In genomic region chr6:43076928-43077809, GRCh38 we compare ENCODE assay signal across 9 cellular contexts. TPM values are rescaled to one million over a fixed set of nuclear protein-coding genes. Genes with fewer than 3 reads are reported as not detected.
DNase-seq lines count a peak whose midpoint lies in the region; ATAC-seq lines count a peak whose summit lies in the region.
"Had no signal": no experiment of that assay in that cellular context is flagged by ENCODE, and none has a peak within 500 bp of the region (broad histone marks: within the 10 kb centered on the region; RNA-seq: fewer than 3 reads in every experiment).

No MANE protein-coding gene starts in this region.

- H3K36me3 Mint-ChIP-seq in CD4-positive, alpha-beta memory T cell = peaks cover 16 to 21% of the 10 kb centered on the region in 2 donors

- peaks cover 10% of the 10 kb centered on the region for H3K4me1 ChIP-seq in CD4-positive, alpha-beta memory T cell (ENCODE audit: insufficient read depth, low read length)

- no peaks in the 10 kb centered on the region for H3K9me3 Mint-ChIP-seq in CD4-positive, alpha-beta memory T cell

- intact Hi-C loops in CD4-positive, alpha-beta memory T cell (cut with micrococcal nuclease) = no loop called here

- H3K27me3 ChIP-seq in CD4-positive, alpha-beta memory T cell (ENCODE audit: insufficient read depth, low read length) = peaks cover 19% of the 10 kb centered on the region

- H3K4me3 Mint-ChIP-seq in CD4-positive, alpha-beta memory T cell = peak overlapping the region; percentile 34 to 69 (median 52)

- no peak for DNase-seq in CD4-positive, alpha-beta memory T cell
- peak; percentile 53 for DNase-seq in LHCN-M2 (ENCODE audit: low read depth)
- DNase-seq in amniotic epithelial cell (ENCODE audit: low read depth) = peak; percentile 35
- DNase-seq in iPS-NIHi7 (ENCODE audit: extremely low spot score) = peak; percentile 38
- DNase-seq in stimulated activated naive CD8-positive, alpha-beta T cell treated with anti-CD3 and anti-CD28 coated beads, Interleukin-15, Interleukin-2, amounts not matched to agents 100 U/mL and 50 U/mL, for 24 hours = peak; percentile 11
- DNase-seq in pons (ENCODE audit: low spot score) = no peak
- no peak for DNase-seq in amniotic stem cell (lab: John Stamatoyannopoulos, UW)

- ATAC-seq in stimulated activated naive CD8-positive, alpha-beta T cell treated with anti-CD3 and anti-CD28 coated beads, Interleukin-15, Interleukin-2, amounts not matched to agents 100 U/mL and 50 U/mL, for 24 hours = no peak
- ATAC-seq in HG02938 (IDR thresholded peaks at IDR 0.05; ENCODE audit: unreplicated experiment) = no peak

- H3K4me1 Mint-ChIP-seq in CD4-positive, alpha-beta memory T cell = peaks cover 0 to 10% (median 4%) of the 10 kb centered on the region in 4 donors

- peaks cover 8 to 17% of the 10 kb centered on the region in 2 donors for H3K27me3 Mint-ChIP-seq in CD4-positive, alpha-beta memory T cell

- CTCF ChIA-PET in CD4-positive, alpha-beta memory T cell (lab: Charles Lee; ENCODE audit: partially characterized antibody) = interaction anchor here (1.0 kb wide), 1 partner anchor 10 kb away, joined by 6 read pairs; no protein-coding TSS in a partner anchor

- peak overlapping the region in 1 of 2 donors; percentile 35 for H3K4me3 ChIP-seq in CD4-positive, alpha-beta memory T cell (ENCODE audit: low read length in 2 of 2)

- no peaks in the 10 kb centered on the region for H3K36me3 ChIP-seq in CD4-positive, alpha-beta memory T cell (ENCODE audit: insufficient read depth, low read length)

- POLR2A ChIA-PET in CD4-positive, alpha-beta memory T cell (lab: Charles Lee; ENCODE audit: partially characterized antibody) = interaction anchor here (1.4 kb wide), 1 partner anchor 18 kb away, joined by 5 read pairs; the partner anchor contains the start of genes KLC4 and MRPL2

- H3K27ac Mint-ChIP-seq in CD4-positive, alpha-beta memory T cell = no peak overlapping the region

- no peak overlapping the region for H3K27ac ChIP-seq in CD4-positive, alpha-beta memory T cell (ENCODE audit: low read depth, low read length)
- H3K27ac ChIP-seq: KMS-11 had no signal

- no peaks in the 10 kb centered on the region for H3K9me3 ChIP-seq in CD4-positive, alpha-beta memory T cell (ENCODE audit: control insufficient read depth in 1 of 2, low read length in 2 of 2)

RNA-seq across cellular contexts. Expression of gene PTK7, which starts 1.1 kb away (rescaled TPM):
- under 1 TPM; 0.26 to 0.42 TPM for total RNA-seq in CD4-positive, alpha-beta memory T cell
- polyA plus RNA-seq in CD4-positive, alpha-beta memory T cell = under 1 TPM in 1 of 2 donors, not detected in 1; 0.08 TPM
- 52.3 and 52.8 TPM in 2 replicates for total RNA-seq in LHCN-M2 (2014; rRNA removed)
- 46.6 TPM for polyA plus RNA-seq in LHCN-M2 (2012)

RNA-seq across cellular contexts. Expression of gene KLC4, which starts 17.7 kb away (rescaled TPM):
- total RNA-seq in CD4-positive, alpha-beta memory T cell = 10 to 100 TPM; 51.6 to 57.0 TPM
- 10 to 100 TPM in 1 of 2 donors, 1 to 10 TPM in 1; 9.7 to 11.5 TPM for polyA plus RNA-seq in CD4-positive, alpha-beta memory T cell
- total RNA-seq in LHCN-M2 (2014; rRNA removed) = 10.6 and 11.2 TPM in 2 replicates
- 11.3 TPM for polyA plus RNA-seq in LHCN-M2 (2012)

RNA-seq across cellular contexts. Expression of gene MRPL2, which starts 17.9 kb away (rescaled TPM):
- 10 to 100 TPM; 55.3 to 56.5 TPM for total RNA-seq in CD4-positive, alpha-beta memory T cell
- polyA plus RNA-seq in CD4-positive, alpha-beta memory T cell = 10 to 100 TPM; 37.9 to 51.6 TPM
- 11.5 and 19.4 TPM in 2 replicates for total RNA-seq in LHCN-M2 (2014; rRNA removed)
- 65.6 TPM for polyA plus RNA-seq in LHCN-M2 (2012)

RNA-seq across cellular contexts. Expression of gene CUL7, which starts 23.5 kb away (rescaled TPM):
- 10 to 100 TPM; 13.7 to 13.9 TPM for total RNA-seq in CD4-positive, alpha-beta memory T cell
- polyA plus RNA-seq in CD4-positive, alpha-beta memory T cell = 1 to 10 TPM; 2.1 to 3.8 TPM
- 38.6 and 42.4 TPM in 2 replicates for total RNA-seq in LHCN-M2 (2014; rRNA removed)
- polyA plus RNA-seq in LHCN-M2 (2012) = 29.1 TPM

RNA-seq across cellular contexts. Expression of gene RRP36, which starts 55.7 kb away (rescaled TPM):
- total RNA-seq in CD4-positive, alpha-beta memory T cell = 10 to 100 TPM; 56.5 to 58.7 TPM
- 10 to 100 TPM; 65.5 to 77.0 TPM for polyA plus RNA-seq in CD4-positive, alpha-beta memory T cell
- total RNA-seq in LHCN-M2 (2014; rRNA removed) = 128 and 133 TPM in 2 replicates
- 104 TPM for polyA plus RNA-seq in LHCN-M2 (2012)

Comparison
In these comparisons a context has a peak if more than half of its experiments do, and no peak if none do; other contexts are left out.
1. DNase-seq: peak in LHCN-M2 (single experiment), amniotic epithelial cell (single experiment), iPS-NIHi7 (single experiment) and stimulated activated naive CD8-positive, alpha-beta T cell treated with anti-CD3 and anti-CD28 coated beads, Interleukin-15, Interleukin-2, amounts not matched to agents 100 U/mL and 50 U/mL, for 24 hours (single experiment); none in CD4-positive, alpha-beta memory T cell (0 of 5), pons (single experiment) and amniotic stem cell (single experiment).
2. RNA of gene PTK7, which starts 1.1 kb away (total RNA-seq): 52.3 to 52.8 TPM in LHCN-M2; 0.26 to 0.42 TPM in CD4-positive, alpha-beta memory T cell; every median in the first group is over 10 times any median in the second.